Comparison of ENCODE assay signal across 28 cellular contexts in the genomic region with DNA sequence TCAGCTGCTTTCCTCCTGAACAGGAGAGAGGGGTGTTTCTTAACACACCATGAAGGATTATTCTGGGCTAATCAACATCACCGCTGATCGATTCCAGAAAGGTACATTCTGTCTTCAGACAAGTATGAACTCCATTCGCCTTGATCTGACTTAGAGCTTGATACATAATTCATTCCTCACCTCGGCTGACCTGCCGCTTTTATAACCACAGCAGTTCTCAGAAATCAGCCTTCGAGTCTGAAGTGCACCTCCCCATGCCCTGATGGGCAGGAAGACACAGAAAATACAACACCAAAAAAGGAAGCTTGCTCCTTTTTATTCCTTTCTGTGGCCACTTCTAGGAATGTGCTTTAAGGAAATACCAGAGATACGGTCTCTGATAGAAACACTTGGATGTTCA.
"Had no signal": no experiment of that assay in that cellular context is flagged by ENCODE, and none has a peak within 500 bp of the region (broad histone marks: within the 10 kb centered on the region; RNA-seq: fewer than 3 reads in every experiment).

No MANE protein-coding gene starts in this region.

- ATAC-seq: heart right ventricle, left ventricle myocardium superior, mucosa of descending colon, sciatic nerve had no signal

- H3K27ac Mint-ChIP-seq: memory B cell, mesothelial cell of epicardium, naive B cell, nephron progenitor cell, type B pancreatic cell had no signal

- H3K36me3 Mint-ChIP-seq: memory B cell, mesothelial cell of epicardium, naive B cell, type B pancreatic cell had no signal

- H3K27ac ChIP-seq: coronary artery, esophagus squamous epithelium, heart right ventricle, prostate gland, right atrium auricular region, stomach, testis, tibial artery had no signal

- H3K4me1 Mint-ChIP-seq: memory B cell, mesothelial cell of epicardium, naive B cell had no signal

- H3K4me3 Mint-ChIP-seq: memory B cell, mesothelial cell of epicardium, naive B cell, nephron progenitor cell, type B pancreatic cell had no signal

- H3K9me3 Mint-ChIP-seq: mesothelial cell of epicardium, naive B cell, nephron progenitor cell, type B pancreatic cell had no signal

- DNase-seq: dermis blood vessel endothelial cell; effector memory CD4-positive, alpha-beta T cell; erythroblast; esophagus squamous epithelium; foreskin melanocyte; glutamatergic neuron; heart right ventricle; hippocampal formation; left ventricle myocardium superior; mucosa of descending colon; naive B cell; nephron progenitor cell; nucleus accumbens; stimulated activated CD4-positive, alpha-beta T cell treated with anti-CD3 and anti-CD28 coated beads, Interleukin-12 subunit alpha, Interleukin-12 subunit beta, amount 100 ng/mL, for 4 hours; stimulated activated CD4-positive, alpha-beta T cell treated with anti-CD3 and anti-CD28 coated beads, Interleukin-1b, Interleukin-23, amount 100 ng/mL, for 48 hours; stimulated activated CD4-positive, alpha-beta T cell treated with anti-CD3 and anti-CD28 coated beads, Interleukin-4, amount 100 ng/mL, for 1 hour; stimulated activated CD8-positive, alpha-beta memory T cell treated with anti-CD3 and anti-CD28 coated beads, Interleukin-4, amount 100 ng/mL, for 48 hours; stimulated activated naive CD4-positive, alpha-beta T cell treated with Interleukin-2 at 50 U/mL for 16 hours; testis had no signal
